ENCODE assay signal across 9 cellular contexts in genomic region chr5:34959323-34959722, GRCh38. TPM values are rescaled to one million over a fixed set of nuclear protein-coding genes. Genes with fewer than 3 reads are reported as not detected.
DNase-seq lines count a peak whose midpoint lies in the region; ATAC-seq, FAIRE-seq and TF ChIP-seq lines count a peak whose summit lies in the region.
"Had no signal": no experiment of that assay in that cellular context is flagged by ENCODE, and none has a peak within 500 bp of the region (broad histone marks: within the 10 kb centered on the region; RNA-seq: fewer than 3 reads in every experiment).

No MANE protein-coding gene starts in this region.

- H3K79me2 ChIP-seq in K562 (ENCODE audit: control insufficient read depth, insufficient read depth, low read length), result no peaks in the 10 kb centered on the region
- H3K79me2 ChIP-seq in H9 (ENCODE audit: insufficient read depth, low read length), result no peaks in the 10 kb centered on the region

- no peaks in the 10 kb centered on the region for H3K4me1 ChIP-seq in K562 (replicated peaks in 1 of 2; ENCODE audit: control insufficient read depth in 2 of 2, insufficient read depth in 2 of 2, low read length in 2 of 2)
- H3K4me1 ChIP-seq in H9 (ENCODE audit: insufficient read depth, low read length), result no peaks in the 10 kb centered on the region
- no peaks in the 10 kb centered on the region for H3K4me1 ChIP-seq in upper lobe of left lung

- no peak for TF ChIP-seq RAD21 in K562 (CRISPR knock-in tag; conservative IDR thresholded peaks at IDR 0.05 in 1 of 2, IDR thresholded peaks at IDR 0.05 in 1 of 2)

- no peak overlapping the region for H4K8ac ChIP-seq in H9 (replicated peaks; ENCODE audit: insufficient read length, low read depth, low read length)

- BruUV-seq in K562 (replicated peaks; lab: Mats Ljungman, UMichigan), result no TSS peak

- no peaks in the 10 kb centered on the region for H4K20me1 ChIP-seq in K562 (replicated peaks; ENCODE audit: control insufficient read depth, insufficient read depth, low read length)
- no peaks in the 10 kb centered on the region for H4K20me1 ChIP-seq in H9 (ENCODE audit: control insufficient read depth, insufficient read depth, insufficient read length)

- no peak overlapping the region for H3K4me2 ChIP-seq in K562 (ENCODE audit: insufficient read depth, low read length)
- no peak overlapping the region for H3K4me2 ChIP-seq in H9 (ENCODE audit: insufficient read depth, insufficient read length, low read length)

- intact Hi-C loops in K562 (cut with micrococcal nuclease), result no loop called here

- H2BK120ac ChIP-seq in H9 (ENCODE audit: low read depth, low read length, poor library complexity, severe bottlenecking), result no peak overlapping the region

- FAIRE-seq in K562 (lab: Jason Lieb, UNC), result peak; percentile 65
- FAIRE-seq: endometrium had no signal

- no peak overlapping the region for H4K5ac ChIP-seq in H9 (ENCODE audit: insufficient read length, low read depth, low read length)

- no peak overlapping the region for H4K91ac ChIP-seq in H9 (ENCODE audit: insufficient read length, low read depth, low read length)

- H3K4me1 Mint-ChIP-seq in H9, result peaks cover 0 to 2% of the 10 kb centered on the region in 2 experiments; a peak in 1 of 4 replicates

- H2AFZ ChIP-seq in K562 (ENCODE audit: low read depth, low read length) (no peak overlapping the region), H9 (ENCODE audit: low read length) (no peak overlapping the region)

- no peak overlapping the region for H3K18ac ChIP-seq in H9 (ENCODE audit: insufficient read length, low read depth, low read length)

- POLR2A ChIA-PET in K562 (lab: Yijun Ruan, JAX), result no interaction called here

- TF ChIP-seq POLR2A in K562 (conservative IDR thresholded peaks at IDR 0.05), result no peak
- no peak for TF ChIP-seq POLR2A in upper lobe of left lung (IDR thresholded peaks at IDR 0.05)

- no peak overlapping the region for H3T11ph ChIP-seq in H9 (ENCODE audit: low read length)

- DNase-seq in EH (ENCODE audit: low read depth), result peak; percentile 53
- peak in 3 of 4 experiments; percentile 16 to 31 (median 19) for DNase-seq in K562 (ENCODE audit: extremely low read depth in 1 of 4, low spot score in 3 of 4)
- DNase-seq in NCI-H82 (lab: John Stamatoyannopoulos, UW), result no peak
- no peak for DNase-seq in H9
- no peak for DNase-seq in upper lobe of left lung
- DNase-seq in NCI-H1417 (lab: John Stamatoyannopoulos, UW), result no peak

- no peak overlapping the region for H3K9ac ChIP-seq in K562 (ENCODE audit: insufficient read depth in 1 of 2, low read depth in 2 of 2, low read length in 2 of 2)
- H3K9ac ChIP-seq in H9 (ENCODE audit: extremely low read depth, insufficient read length, low read length), result no peak overlapping the region

- no peaks in the 10 kb centered on the region for H3K23me2 ChIP-seq in H9 (ENCODE audit: insufficient read length, low read depth, low read length, poor library complexity, severe bottlenecking)

- no peak overlapping the region for H3K14ac ChIP-seq in H9 (ENCODE audit: insufficient read depth, low read length)

- H3K9me1 ChIP-seq in K562 (ENCODE audit: control insufficient read depth, insufficient read depth, low read length), result no peaks in the 10 kb centered on the region

- no peak overlapping the region for H3K23ac ChIP-seq in H9 (ENCODE audit: insufficient read length, low read depth, low read length)

- no peaks in the 10 kb centered on the region for H3K9me3 Mint-ChIP-seq in H9

- H3K27ac ChIP-seq in K562 (ENCODE audit: extremely low read depth, low read depth, low read length) (no peak overlapping the region), H9 (ENCODE audit: insufficient read length, low read depth, low read length) (no peak overlapping the region), upper lobe of left lung (no peak overlapping the region)

- H2BK12ac ChIP-seq in H9 (ENCODE audit: insufficient read length, low read depth, low read length), result no peak overlapping the region

- WGBS in K562 (ENCODE audit: insufficient coverage, low coverage, missing lambda C conversion rate), result 35% methylated on average over 1 of the region's 1 CpG
- WGBS in H9 (ENCODE audit: extremely low coverage, insufficient read length, low lambda C conversion rate), result no CpG with 5 or more reads among the region's 1 CpG
- WGBS in upper lobe of left lung, 2 donors, result 78 to 87% methylated on average over 1 of the region's 1 CpG

- H2AK5ac ChIP-seq in H9 (ENCODE audit: insufficient read length, low read length), result no peak overlapping the region

- H3K4me3 ChIP-seq in K562, result no peak overlapping the region
- H3K4me3 ChIP-seq in upper lobe of left lung, result no peak overlapping the region

- no peak overlapping the region for H2BK20ac ChIP-seq in H9 (ENCODE audit: low read depth, low read length, poor library complexity, severe bottlenecking)

- peak; percentile 97 for ATAC-seq in GM19395 (IDR thresholded peaks at IDR 0.05; ENCODE audit: unreplicated experiment)
- peak; percentile 94 for ATAC-seq in HG03196 (IDR thresholded peaks at IDR 0.05; ENCODE audit: unreplicated experiment)
- ATAC-seq in K562, result peak; percentile 48
- no peak for ATAC-seq in upper lobe of left lung (ENCODE audit: low FRiP score in 2 of 2)

- no peak overlapping the region for H3K4me3 Mint-ChIP-seq in H9

- CTCF ChIA-PET in K562 (lab: Yijun Ruan, JAX; ENCODE audit: low intra/inter-chr PET ratio), result no interaction called here

- TF ChIP-seq EP300 in K562 (IDR thresholded peaks at IDR 0.05; ENCODE audit: low read length) (no peak), upper lobe of left lung (IDR thresholded peaks at IDR 0.05) (no peak)

- H3K36me3 ChIP-seq in K562 (ENCODE audit: control insufficient read depth, insufficient read depth, low read length) (peaks cover 25% of the 10 kb centered on the region; the same call in 2 of the 3 replicates), upper lobe of left lung (peaks cover 0 to 16% (median 6%) of the 10 kb centered on the region in 4 donors)

- H3K27me3 ChIP-seq in K562 (ENCODE audit: control insufficient read depth in 2 of 2, insufficient read depth in 2 of 2, low read length in 2 of 2) (no peaks in the 10 kb centered on the region), H9 (ENCODE audit: insufficient read depth, low read length) (no peaks in the 10 kb centered on the region), upper lobe of left lung (no peaks in the 10 kb centered on the region)

- H3K36me3 Mint-ChIP-seq in H9 (ENCODE audit: insufficient read depth in 1 of 3, low read depth in 3 of 3), result peaks cover 5 to 19% (median 13%) of the 10 kb centered on the region in 3 experiments; a peak in 5 of 7 replicates

- no peak overlapping the region for H3K56ac ChIP-seq in H9 (ENCODE audit: insufficient read length, low read depth, low read length)

- in situ Hi-C loops in K562 (cut with MboI), result no loop called here

- no peaks in the 10 kb centered on the region for H3K27me3 Mint-ChIP-seq in H9 (ENCODE audit: low read depth)

- TF ChIP-seq CTCF in K562 (IDR thresholded peaks at IDR 0.05 in 2 of 3, conservative IDR thresholded peaks at IDR 0.05 in 1 of 3; ENCODE audit: insufficient read depth in 2 of 3, low read depth in 1 of 3, low read length in 3 of 3), result no peak
- TF ChIP-seq CTCF in H9 (conservative IDR thresholded peaks at IDR 0.05), result no peak
- TF ChIP-seq CTCF in upper lobe of left lung (IDR thresholded peaks at IDR 0.05), result no peak

- no peak overlapping the region for H2BK5ac ChIP-seq in H9 (ENCODE audit: insufficient read length, low read length)

- H3K9me3 ChIP-seq in K562 (replicated peaks; ENCODE audit: control insufficient read depth, insufficient read depth, low read depth, low read length) (no peaks in the 10 kb centered on the region), H9 (ENCODE audit: control insufficient read depth, low read depth, low read length) (no peaks in the 10 kb centered on the region), upper lobe of left lung (no peaks in the 10 kb centered on the region)

- H3K4ac ChIP-seq in H9 (ENCODE audit: low read depth, low read length), result no peak overlapping the region

- no peak overlapping the region; a peak in 1 of 7 replicates for H3K27ac Mint-ChIP-seq in H9

- no peak overlapping the region for H2BK15ac ChIP-seq in H9 (ENCODE audit: low read depth, low read length)

- H3K79me1 ChIP-seq in H9 (ENCODE audit: insufficient read depth, low read depth, low read length, poor library complexity, severe bottlenecking), result no peaks in the 10 kb centered on the region

RNA-seq across cellular contexts. Expression of gene DNAJC21, which starts 30.0 kb away (rescaled TPM):
- total RNA-seq in K562 (2011; cell fraction: chromatin; rRNA removed; ENCODE audit: low replicate concordance), result 39.8 and 116 TPM in 2 replicates
- 17.7 and 25.3 TPM in 2 replicates for total RNA-seq in K562 (2011; cell fraction: nucleolus; rRNA removed)
- total RNA-seq in K562 (2011; cell fraction: nucleoplasm; rRNA removed), result 46.5 and 68.7 TPM in 2 replicates
- total RNA-seq in K562 (2014; rRNA removed) (77.5 and 83.3 TPM in 2 replicates), K562 (2014; rRNA removed; fragmentation: Illumina TruSeq; extraction: Trizol) (104 and 118 TPM in 2 replicates), K562 (2015; rRNA removed; fragmentation: Illumina TruSeq; extraction: Trizol) (98.0 and 102 TPM in 2 replicates), K562 (2021) (66.3 and 70.7 TPM in 2 replicates), H9 (2021) (44.9 and 50.4 TPM in 2 replicates), upper lobe of left lung (10 to 100 TPM; 41.2 to 93.2 (median 46.3) TPM)
- polyA plus RNA-seq in K562 (2011; rRNA removed) (32.2 and 58.5 TPM in 2 replicates), K562 (2014; fragmentation: Illumina TruSeq; extraction: Trizol) (86.5 and 105 TPM in 2 replicates), K562 (2014; fragmentation: Nextera tagmentation; extraction: Ambion mirVana) (10 to 100 TPM; 26.6 to 29.7 TPM), K562 (2014; rRNA removed) (54.9 and 63.9 TPM in 2 replicates)
- polyA plus RNA-seq in K562 (2011; cell fraction: cytosol; rRNA removed), result 7.0 and 12.1 TPM in 2 replicates
- polyA plus RNA-seq in K562 (2011; cell fraction: nucleus; rRNA removed), result 19.7 and 23.1 TPM in 2 replicates
- polyA plus RNA-seq in K562 (2012), result 51.5 and 71.1 TPM in 2 replicates
- 80.9 and 97.2 TPM in 2 replicates for polyA minus RNA-seq in K562 (2011; rRNA and poly(A)+ RNA removed)
- 25.2 and 31.1 TPM in 2 replicates for polyA minus RNA-seq in K562 (2011; cell fraction: cytosol; rRNA and poly(A)+ RNA removed)
- 20.7 and 45.9 TPM in 2 replicates for polyA minus RNA-seq in K562 (2011; cell fraction: nucleus; rRNA and poly(A)+ RNA removed)

RNA-seq across cellular contexts. Expression of gene BRIX1, which starts 43.8 kb away (rescaled TPM):
- 40.7 and 142 TPM in 2 replicates for total RNA-seq in K562 (2011; cell fraction: chromatin; rRNA removed; ENCODE audit: low replicate concordance)
- total RNA-seq in K562 (2011; cell fraction: nucleolus; rRNA removed), result 26.7 and 34.7 TPM in 2 replicates
- total RNA-seq in K562 (2011; cell fraction: nucleoplasm; rRNA removed), result 60.4 and 72.4 TPM in 2 replicates
- total RNA-seq in K562 (2014; rRNA removed), result 118 and 119 TPM in 2 replicates
- 159 and 166 TPM in 2 replicates for total RNA-seq in K562 (2014; rRNA removed; fragmentation: Illumina TruSeq; extraction: Trizol)
- total RNA-seq in K562 (2015; rRNA removed; fragmentation: Illumina TruSeq; extraction: Trizol), result 156 and 169 TPM in 2 replicates
- 115 and 119 TPM in 2 replicates for total RNA-seq in K562 (2021)
- polyA plus RNA-seq in K562 (2011; rRNA removed), result 112 and 161 TPM in 2 replicates
- 17.1 and 48.8 TPM in 2 replicates for polyA plus RNA-seq in K562 (2011; cell fraction: cytosol; rRNA removed)
- polyA plus RNA-seq in K562 (2011; cell fraction: nucleus; rRNA removed), result 26.1 and 46.6 TPM in 2 replicates
- polyA plus RNA-seq in K562 (2012), result 59.1 and 82.5 TPM in 2 replicates
- polyA plus RNA-seq in K562 (2014; fragmentation: Illumina TruSeq; extraction: Trizol), result 142 and 193 TPM in 2 replicates
- polyA plus RNA-seq in K562 (2014; fragmentation: Nextera tagmentation; extraction: Ambion mirVana), result 100 to 1,000 TPM; 125 to 157 TPM
- 161 and 170 TPM in 2 replicates for polyA plus RNA-seq in K562 (2014; rRNA removed)
- 104 and 106 TPM in 2 replicates for polyA minus RNA-seq in K562 (2011; rRNA and poly(A)+ RNA removed)
- 40.9 and 62.6 TPM in 2 replicates for polyA minus RNA-seq in K562 (2011; cell fraction: cytosol; rRNA and poly(A)+ RNA removed)
- 34.1 and 61.0 TPM in 2 replicates for polyA minus RNA-seq in K562 (2011; cell fraction: nucleus; rRNA and poly(A)+ RNA removed)
- total RNA-seq in H9 (2021), result 72.2 and 77.0 TPM in 2 replicates
- total RNA-seq in upper lobe of left lung, result 10 to 100 TPM in 5 of 6 donors, 1 to 10 TPM in 1; 7.9 to 30.4 (median 19.0) TPM

RNA-seq across cellular contexts. Expression of gene RAD1, which starts 44.0 kb away (rescaled TPM):
- total RNA-seq in K562 (2011; cell fraction: chromatin; rRNA removed; ENCODE audit: low replicate concordance), result 75.3 and 78.4 TPM in 2 replicates
- 50.4 and 59.2 TPM in 2 replicates for total RNA-seq in K562 (2011; cell fraction: nucleolus; rRNA removed)
- 51.7 and 52.6 TPM in 2 replicates for total RNA-seq in K562 (2011; cell fraction: nucleoplasm; rRNA removed)
- 52.9 and 62.7 TPM in 2 replicates for total RNA-seq in K562 (2014; rRNA removed)
- 59.4 and 60.9 TPM in 2 replicates for total RNA-seq in K562 (2014; rRNA removed; fragmentation: Illumina TruSeq; extraction: Trizol)
- 52.4 and 60.8 TPM in 2 replicates for total RNA-seq in K562 (2015; rRNA removed; fragmentation: Illumina TruSeq; extraction: Trizol)
- 54.1 and 54.9 TPM in 2 replicates for total RNA-seq in K562 (2021)
- 52.1 and 78.1 TPM in 2 replicates for polyA plus RNA-seq in K562 (2011; rRNA removed)
- 22.0 and 25.7 TPM in 2 replicates for polyA plus RNA-seq in K562 (2011; cell fraction: cytosol; rRNA removed)
- 28.3 and 30.4 TPM in 2 replicates for polyA plus RNA-seq in K562 (2011; cell fraction: nucleus; rRNA removed)
- 33.4 and 56.4 TPM in 2 replicates for polyA plus RNA-seq in K562 (2012)
- polyA plus RNA-seq in K562 (2014; fragmentation: Illumina TruSeq; extraction: Trizol), result 44.5 and 54.9 TPM in 2 replicates
- 100 to 1,000 TPM; 120 to 148 TPM for polyA plus RNA-seq in K562 (2014; fragmentation: Nextera tagmentation; extraction: Ambion mirVana)
- 54.4 and 69.3 TPM in 2 replicates for polyA plus RNA-seq in K562 (2014; rRNA removed)
- 59.4 and 68.8 TPM in 2 replicates for polyA minus RNA-seq in K562 (2011; rRNA and poly(A)+ RNA removed)
- polyA minus RNA-seq in K562 (2011; cell fraction: cytosol; rRNA and poly(A)+ RNA removed), result 30.7 and 38.0 TPM in 2 replicates
- 52.6 and 58.6 TPM in 2 replicates for polyA minus RNA-seq in K562 (2011; cell fraction: nucleus; rRNA and poly(A)+ RNA removed)
- 39.5 and 41.0 TPM in 2 replicates for total RNA-seq in H9 (2021)
- 10 to 100 TPM; 12.2 to 39.1 (median 28.8) TPM for total RNA-seq in upper lobe of left lung

Comparison
In these comparisons a context has a peak if more than half of its experiments do, and no peak if none do; other contexts are left out.
1. DNase-seq: peak in EH (single experiment) and K562 (3 of 4); none in NCI-H82 (single experiment), H9 (single experiment), upper lobe of left lung (0 of 2) and NCI-H1417 (0 of 3).
2. ATAC-seq: peak in GM19395 (single experiment), HG03196 (single experiment) and K562 (single experiment); none in upper lobe of left lung (0 of 2).